8 cellular contexts compared by ENCODE assay signal in the genomic region with DNA sequence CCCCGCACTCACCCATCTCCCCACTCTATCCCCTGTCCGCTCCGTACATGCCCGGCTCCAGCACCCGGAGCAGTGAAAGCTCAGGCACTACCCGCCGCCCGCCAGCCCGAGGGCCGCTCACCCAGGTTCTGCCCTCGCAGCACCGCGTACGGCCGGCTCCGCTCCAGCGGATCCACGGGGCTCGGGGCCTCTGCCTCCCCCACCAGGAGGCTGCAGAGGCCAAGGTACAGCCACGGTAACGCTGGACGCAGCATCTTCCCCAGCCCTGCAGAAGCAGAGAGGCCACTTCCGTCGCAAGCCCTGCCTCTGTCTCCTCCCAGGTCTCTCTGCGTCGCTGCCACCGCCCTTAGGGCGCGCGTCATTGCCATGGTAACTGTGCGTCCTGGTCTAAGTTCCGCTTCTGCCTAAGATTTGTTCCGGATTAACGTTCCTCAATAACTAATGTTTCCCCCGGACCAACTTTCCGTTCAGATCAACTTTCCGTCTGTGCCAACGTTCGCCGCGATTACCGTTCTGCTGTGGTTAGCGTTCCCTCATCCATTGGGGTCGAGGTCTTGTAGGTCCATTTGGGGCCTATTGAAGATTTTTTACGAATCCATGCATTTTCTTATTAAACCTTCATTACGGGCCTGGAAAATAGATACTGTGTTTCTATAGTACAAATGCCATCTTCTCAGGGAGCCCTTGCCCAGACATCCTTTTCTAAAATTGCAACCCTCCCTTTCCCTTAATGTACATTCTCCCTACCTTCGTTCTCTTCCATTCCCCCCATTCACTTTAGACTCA.
DNase-seq lines count a peak whose midpoint lies in the region; ATAC-seq, FAIRE-seq and TF ChIP-seq lines count a peak whose summit lies in the region.

A gene with protein sequence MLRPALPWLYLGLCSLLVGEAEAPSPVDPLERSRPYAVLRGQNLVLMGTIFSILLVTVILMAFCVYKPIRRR (minus strand): TSS at position 281 of the 786 bp plus-strand sequence. CDS start 27 bp downstream, at position 254.

- no peaks in the 10 kb centered on the region for H3K9me3 ChIP-seq in Loucy (ENCODE audit: insufficient read depth, low read depth, low read length)

- no peaks in the 10 kb centered on the region for H3K27me3 ChIP-seq in Loucy (ENCODE audit: insufficient read depth, low read length, poor library complexity, severe bottlenecking)

- TF ChIP-seq POLR2A in H54 (IDR thresholded peaks at IDR 0.05; ENCODE audit: low read depth, low read length) (peak; percentile 95), Raji (IDR thresholded peaks at IDR 0.05; ENCODE audit: insufficient read depth, low read depth, low read length) (peak; percentile 98)

- H2AFZ ChIP-seq in Loucy (ENCODE audit: low read length), result peak within 1 kb of the TSS; percentile 82

- peaks cover 21% of the 10 kb centered on the region for H3K4me1 ChIP-seq in Loucy (ENCODE audit: insufficient read depth, low read length, poor library complexity, severe bottlenecking)

- H3K9me2 ChIP-seq in Loucy (replicated peaks; ENCODE audit: low read depth, low read length), result no peaks in the 10 kb centered on the region

- peak within 1 kb of the TSS; percentile 73 for H3K4me2 ChIP-seq in Loucy (ENCODE audit: low read depth, low read length, poor library complexity, severe bottlenecking)

- H4K20me1 ChIP-seq in Loucy (ENCODE audit: insufficient read depth, low read length, poor library complexity, severe bottlenecking), result no peaks in the 10 kb centered on the region

- ATAC-seq in stimulated activated naive CD8-positive, alpha-beta T cell treated with anti-CD3 and anti-CD28 coated beads, Interleukin-15, amount 100 ng/mL, for 72 hours, result peak; percentile 100

- H3K9me3 Mint-ChIP-seq in nephron progenitor cell, result no peaks in the 10 kb centered on the region
- no peaks in the 10 kb centered on the region for H3K9me3 Mint-ChIP-seq in stimulated activated naive CD8-positive, alpha-beta T cell treated with anti-CD3 and anti-CD28 coated beads, Interleukin-15, amount 100 ng/mL, for 72 hours

- TF ChIP-seq CTCF in Loucy (conservative IDR thresholded peaks at IDR 0.05; ENCODE audit: low read length) (0 out of 2 replicates have a peak, but pooled peaks have one; percentile 9), nephron progenitor cell (IDR thresholded peaks at IDR 0.05) (no peak)

- peaks cover 16% of the 10 kb centered on the region for H3K27me3 Mint-ChIP-seq in nephron progenitor cell (ENCODE audit: low read depth, poor library complexity)
- H3K27me3 Mint-ChIP-seq in stimulated activated naive CD8-positive, alpha-beta T cell treated with anti-CD3 and anti-CD28 coated beads, Interleukin-15, amount 100 ng/mL, for 72 hours, result no peaks in the 10 kb centered on the region

- no peaks in the 10 kb centered on the region for H3K36me3 ChIP-seq in Loucy (ENCODE audit: insufficient read depth, low read length)

- peaks cover 25% of the 10 kb centered on the region for H3K4me1 Mint-ChIP-seq in nephron progenitor cell
- peaks cover 34% of the 10 kb centered on the region for H3K4me1 Mint-ChIP-seq in stimulated activated naive CD8-positive, alpha-beta T cell treated with anti-CD3 and anti-CD28 coated beads, Interleukin-15, amount 100 ng/mL, for 72 hours

- peak within 1 kb of the TSS; percentile 90 for H3K4me3 Mint-ChIP-seq in nephron progenitor cell
- H3K4me3 Mint-ChIP-seq in stimulated activated naive CD8-positive, alpha-beta T cell treated with anti-CD3 and anti-CD28 coated beads, Interleukin-15, amount 100 ng/mL, for 72 hours, result peak within 1 kb of the TSS; percentile 87 to 97

- peak within 1 kb of the TSS; percentile 82 for H3K4me3 ChIP-seq in Loucy (ENCODE audit: low read length, poor library complexity, severe bottlenecking)

- peaks cover under 1% of the 10 kb centered on the region for H3K36me3 Mint-ChIP-seq in nephron progenitor cell (ENCODE audit: low read depth)

- DNase-seq in EL (peak; percentile 97), H54 (ENCODE audit: insufficient read length, low spot score) (peak; percentile 70), fibroblast of the conjunctiva (ENCODE audit: low read depth) (peak; percentile 97), nephron progenitor cell (peak; percentile 76)
- DNase-seq in activated T-helper 9 cell treated with anti-CD3 and anti-CD28 coated beads, Interleukin-2, amount 50 U/mL, for 16 hours (ENCODE audit: low read depth), result peak; percentile 81
- peak; percentile 84 to 92 for DNase-seq in stimulated activated naive CD8-positive, alpha-beta T cell treated with anti-CD3 and anti-CD28 coated beads, Interleukin-15, amount 100 ng/mL, for 72 hours

- H3F3A ChIP-seq in Loucy (ENCODE audit: low read depth), result no peaks in the 10 kb centered on the region

- H3K9ac ChIP-seq in Loucy (ENCODE audit: low read depth, low read length, poor library complexity, severe bottlenecking), result peak within 1 kb of the TSS; percentile 75

- peak; percentile 89 for FAIRE-seq in H54 (lab: Jason Lieb, UNC)

- H3K79me2 ChIP-seq in Loucy (ENCODE audit: insufficient read depth, low read length), result peaks cover 21% of the 10 kb centered on the region

- H3K27ac Mint-ChIP-seq in nephron progenitor cell, result peak within 1 kb of the TSS; percentile 81
- peak within 1 kb of the TSS; percentile 87 to 96 for H3K27ac Mint-ChIP-seq in stimulated activated naive CD8-positive, alpha-beta T cell treated with anti-CD3 and anti-CD28 coated beads, Interleukin-15, amount 100 ng/mL, for 72 hours

Comparison
In these comparisons a context has a peak if more than half of its experiments do, and no peak if none do; other contexts are left out.
1. Peak in every context shown above with its lines: DNase-seq, ATAC-seq and H3K4me3 ChIP-seq.